In the genomic region with DNA sequence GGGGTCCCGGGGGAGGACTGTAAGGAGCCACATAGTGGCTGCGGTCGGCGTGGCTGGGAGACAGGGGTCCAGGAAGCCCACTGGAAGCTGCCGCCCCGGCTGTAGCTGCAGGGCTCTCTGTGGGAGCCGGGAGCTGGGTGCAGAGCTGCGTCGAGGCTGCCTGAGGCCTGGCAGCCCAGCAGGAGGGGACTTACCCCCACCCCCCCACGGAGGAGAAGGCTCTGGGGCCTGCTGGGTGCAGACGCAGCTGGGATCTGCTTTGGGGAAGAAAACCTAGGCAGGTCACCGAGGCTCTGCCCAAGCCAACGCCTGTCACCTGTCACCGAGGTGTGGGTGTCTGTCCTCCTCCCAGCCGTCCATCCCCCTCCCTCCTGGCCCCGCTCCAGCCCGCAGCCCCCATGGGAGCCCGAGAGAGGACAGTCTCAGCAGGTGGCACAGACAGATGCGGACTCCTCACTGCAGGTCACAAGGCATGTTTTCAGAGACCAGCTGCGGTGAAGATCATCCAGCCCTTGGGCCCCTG, we compare ENCODE assay signal across 8 cellular contexts. TPM values are rescaled to one million over a fixed set of nuclear protein-coding genes. Genes with fewer than 3 reads are reported as not detected.
DNase-seq lines count a peak whose midpoint lies in the region; ATAC-seq and TF ChIP-seq lines count a peak whose summit lies in the region.

No MANE protein-coding gene starts in this region.

- DNase-seq in NCI-H1092 treated with DMSO at 0.1 percent for 48 hours (lab: John Stamatoyannopoulos, UW) (peak; percentile 33), NCI-H1092 (lab: John Stamatoyannopoulos, UW) (no peak), posterior cingulate gyrus (no peak), SKM-1 (lab: John Stamatoyannopoulos, UW; ENCODE audit: unreplicated experiment) (no peak)

- TF ChIP-seq CTCF in neutrophil (IDR thresholded peaks at IDR 0.05), result no peak

- peaks cover 61 to 66% of the 10 kb centered on the region in 2 experiments for H3K4me1 ChIP-seq in neutrophil (ENCODE audit: control insufficient read depth in 1 of 2, insufficient read depth in 1 of 2, low read depth in 1 of 2, low read length in 1 of 2)

- peak overlapping the region; percentile 43 to 63 for H3K4me3 ChIP-seq in neutrophil (ENCODE audit: low read depth in 1 of 2, low read length in 1 of 2)

- H3K36me3 ChIP-seq in neutrophil, result no peaks in the 10 kb centered on the region

- H3K9me3 ChIP-seq in neutrophil, result no peaks in the 10 kb centered on the region

- H3K27me3 ChIP-seq in neutrophil, result no peaks in the 10 kb centered on the region

- WGBS in adipose tissue, 3 donors, result 42 to 53% (median 52%) methylated on average over 20 of the region's 20 CpGs

- ATAC-seq in HG03442 (IDR thresholded peaks at IDR 0.05; ENCODE audit: unreplicated experiment) (peak; percentile 31), GM19035 (IDR thresholded peaks at IDR 0.05; ENCODE audit: unreplicated experiment) (no peak)

- intact Hi-C loops in posterior cingulate gyrus (cut with DNase I), result no loop called here

- H3K27ac ChIP-seq in adipose tissue (ENCODE audit: low read depth, low read length), result peak overlapping the region; percentile 44
- peak overlapping the region; percentile 91 for H3K27ac ChIP-seq in neutrophil

RNA-seq across cellular contexts. Expression of gene PWWP2B, which starts 25.2 kb away (rescaled TPM):
- 10 to 100 TPM in 2 of 3 donors, 1 to 10 TPM in 1; 9.2 to 33.1 (median 17.2) TPM for polyA plus RNA-seq in adipose tissue
